Comparison of ENCODE assay signal across 26 cellular contexts in the genomic region with DNA sequence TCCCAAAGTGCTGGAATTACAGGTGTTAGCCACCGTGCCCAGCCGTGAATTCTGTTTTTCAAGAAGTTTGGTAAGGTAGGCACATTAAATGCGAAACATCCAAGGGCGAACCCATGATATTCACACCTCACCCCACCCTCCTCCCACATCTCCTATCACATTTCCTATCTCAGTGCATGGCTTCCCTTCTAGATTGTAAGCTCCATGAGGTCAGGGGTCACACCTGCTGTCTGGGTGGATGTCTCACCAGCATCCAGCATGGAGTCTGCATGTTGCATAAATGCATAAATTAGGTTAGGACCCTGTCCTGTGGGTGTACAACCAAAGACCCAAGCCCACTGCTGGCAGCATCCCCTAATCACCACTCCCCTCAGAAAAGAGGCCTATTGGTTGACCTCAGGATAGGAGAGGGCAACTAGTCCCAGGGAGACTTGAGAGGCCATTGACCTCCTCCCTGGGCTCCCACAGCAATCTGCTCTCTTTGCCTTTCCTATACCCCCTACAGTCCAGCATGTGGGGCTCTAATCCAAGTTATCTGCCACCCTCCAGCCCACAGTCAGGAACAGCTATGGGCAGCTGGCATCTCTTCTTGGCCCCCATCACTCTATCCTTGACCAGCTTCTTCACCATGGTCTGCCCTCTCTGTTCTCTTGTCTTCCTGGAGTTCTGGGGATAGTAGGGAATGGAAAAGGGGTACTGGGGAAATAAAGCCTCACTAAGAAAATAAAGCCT. TPM values are rescaled to one million over a fixed set of nuclear protein-coding genes. Genes with fewer than 3 reads are reported as not detected.
DNase-seq lines count a peak whose midpoint lies in the region; ATAC-seq, FAIRE-seq and TF ChIP-seq lines count a peak whose summit lies in the region.
"Had no signal": no experiment of that assay in that cellular context is flagged by ENCODE, and none has a peak within 500 bp of the region (broad histone marks: within the 10 kb centered on the region; RNA-seq: fewer than 3 reads in every experiment).

No MANE protein-coding gene starts in this region.

- peaks cover 37% of the 10 kb centered on the region for H3K27me3 ChIP-seq in astrocyte (ENCODE audit: insufficient read depth, low read length)
- no peaks in the 10 kb centered on the region for H3K27me3 ChIP-seq in mucosa of stomach (ENCODE audit: control insufficient read depth, insufficient read depth, low read length)
- no peaks in the 10 kb centered on the region; the same call in 1 of the 2 replicates for H3K27me3 ChIP-seq in H9 (ENCODE audit: insufficient read depth, low read length)
- H3K27me3 ChIP-seq: vagina had no signal

- H3K9me3 Mint-ChIP-seq in stimulated activated naive CD8-positive, alpha-beta T cell treated with anti-CD3 and anti-CD28 coated beads, Interleukin-15, amount 100 ng/mL, for 72 hours: no peaks in the 10 kb centered on the region
- H3K9me3 Mint-ChIP-seq in astrocyte (ENCODE audit: unreplicated experiment): peaks cover 9% of the 10 kb centered on the region
- no peaks in the 10 kb centered on the region; a peak in 1 of 5 replicates for H3K9me3 Mint-ChIP-seq in H9
- H3K9me3 Mint-ChIP-seq: activated CD4-positive, alpha-beta memory T cell treated with anti-CD3 and anti-CD28 coated beads for 36 hours; activated T-cell treated with anti-CD3 and anti-CD28 coated beads, Interleukin-2, amount 50 U/mL, for 4 hours; endodermal cell; HFFc6; nephron had no signal

- H3K27ac Mint-ChIP-seq in stimulated activated naive CD8-positive, alpha-beta T cell treated with anti-CD3 and anti-CD28 coated beads, Interleukin-15, amount 100 ng/mL, for 72 hours: no peak overlapping the region
- H3K27ac Mint-ChIP-seq in astrocyte (ENCODE audit: unreplicated experiment) (peak overlapping the region; percentile 53), H9 (no peak overlapping the region; a peak in 1 of 7 replicates)
- H3K27ac Mint-ChIP-seq: activated CD4-positive, alpha-beta memory T cell treated with anti-CD3 and anti-CD28 coated beads for 36 hours; activated naive CD8-positive, alpha-beta T cell; HFFc6 had no signal

- no peak overlapping the region for H3K18ac ChIP-seq in H9 (ENCODE audit: insufficient read length, low read depth, low read length)

- H3T11ph ChIP-seq in H9 (ENCODE audit: low read length): no peak overlapping the region

- H4K8ac ChIP-seq in H9 (replicated peaks; ENCODE audit: insufficient read length, low read depth, low read length): no peak overlapping the region

- peaks cover 45% of the 10 kb centered on the region for H3K4me1 Mint-ChIP-seq in stimulated activated naive CD8-positive, alpha-beta T cell treated with anti-CD3 and anti-CD28 coated beads, Interleukin-15, amount 100 ng/mL, for 72 hours
- H3K4me1 Mint-ChIP-seq in astrocyte (ENCODE audit: low read depth, unreplicated experiment): peaks cover 15% of the 10 kb centered on the region
- H3K4me1 Mint-ChIP-seq in H9: peaks cover 32 to 55% of the 10 kb centered on the region in 2 experiments

- WGBS in H9 (ENCODE audit: extremely low coverage, insufficient read length, low lambda C conversion rate): no CpG with 5 or more reads among the region's 4 CpGs

- H3K4me3 Mint-ChIP-seq in stimulated activated naive CD8-positive, alpha-beta T cell treated with anti-CD3 and anti-CD28 coated beads, Interleukin-15, amount 100 ng/mL, for 72 hours: peak overlapping the region; percentile 83 to 89
- H3K4me3 Mint-ChIP-seq in astrocyte (ENCODE audit: unreplicated experiment): no peak overlapping the region
- H3K4me3 Mint-ChIP-seq in H9: peak overlapping the region in 1 of 2 experiments; percentile 30; a peak in 1 of 5 replicates
- H3K4me3 Mint-ChIP-seq: HFFc6 had no signal

- H3K27ac ChIP-seq in astrocyte (ENCODE audit: low read depth, low read length) (no peak overlapping the region), H9 (ENCODE audit: insufficient read length, low read depth, low read length) (no peak overlapping the region)
- H3K27ac ChIP-seq: BLaER1 treated with 17β-estradiol and CSF1 and Interleukin-3, amounts not matched to agents 10 nM and 100 nM; body of pancreas; prostate gland; vagina; VCaP had no signal

- no peak overlapping the region for H3K4me3 ChIP-seq in astrocyte (ENCODE audit: insufficient read depth, low read depth, low read length)
- no peak overlapping the region for H3K4me3 ChIP-seq in mucosa of stomach (ENCODE audit: low read length)
- H3K4me3 ChIP-seq: BLaER1 treated with 17β-estradiol and CSF1 and Interleukin-3, amounts not matched to agents 10 nM and 100 nM; prostate gland had no signal

- H3K79me2 ChIP-seq in astrocyte (ENCODE audit: insufficient read depth, low read length) (no peaks in the 10 kb centered on the region), H9 (ENCODE audit: insufficient read depth, low read length) (no peaks in the 10 kb centered on the region)

- H3K36me3 Mint-ChIP-seq in astrocyte (ENCODE audit: low read depth, unreplicated experiment) (peaks cover 6% of the 10 kb centered on the region), H9 (ENCODE audit: insufficient read depth in 1 of 3, low read depth in 3 of 3) (peaks cover 0 to 8% (median 3%) of the 10 kb centered on the region in 3 experiments; a peak in 2 of 7 replicates)
- H3K36me3 Mint-ChIP-seq: activated CD4-positive, alpha-beta memory T cell treated with anti-CD3 and anti-CD28 coated beads for 36 hours; activated naive CD8-positive, alpha-beta T cell had no signal

- no peaks in the 10 kb centered on the region for H3K79me1 ChIP-seq in H9 (ENCODE audit: insufficient read depth, low read depth, low read length, poor library complexity, severe bottlenecking)

- no peak overlapping the region for H2BK120ac ChIP-seq in H9 (ENCODE audit: low read depth, low read length, poor library complexity, severe bottlenecking)

- H3K56ac ChIP-seq in H9 (ENCODE audit: insufficient read length, low read depth, low read length): no peak overlapping the region

- H3K36me3 ChIP-seq in astrocyte (ENCODE audit: insufficient read depth, low read length) (no peaks in the 10 kb centered on the region), mucosa of stomach (ENCODE audit: control insufficient read depth, insufficient read depth, low read length) (no peaks in the 10 kb centered on the region)
- H3K36me3 ChIP-seq: BLaER1 treated with 17β-estradiol and CSF1 and Interleukin-3, amounts not matched to agents 10 nM and 100 nM; prostate gland had no signal

- H3K9ac ChIP-seq in astrocyte (ENCODE audit: low read length) (no peak overlapping the region), mucosa of stomach (ENCODE audit: low read length) (peak overlapping the region; percentile 83), H9 (ENCODE audit: extremely low read depth, insufficient read length, low read length) (no peak overlapping the region)
- H3K9ac ChIP-seq: BLaER1 treated with 17β-estradiol and CSF1 and Interleukin-3, amounts not matched to agents 10 nM and 100 nM had no signal

- ATAC-seq in stimulated activated naive CD8-positive, alpha-beta T cell treated with anti-CD3 and anti-CD28 coated beads, Interleukin-15, amount 100 ng/mL, for 72 hours: no peak
- no peak for ATAC-seq in stimulated activated naive CD8-positive, alpha-beta T cell treated with anti-CD3 and anti-CD28 coated beads, Interleukin-15, Interleukin-2, amounts not matched to agents 100 U/mL and 50 U/mL, for 24 hours
- no peak for ATAC-seq in HG03342 (IDR thresholded peaks at IDR 0.05; ENCODE audit: unreplicated experiment)
- ATAC-seq: activated T-cell treated with anti-CD3 and anti-CD28 coated beads, Interleukin-2, amount 50 U/mL, for 4 hours had no signal

- H3K4me1 ChIP-seq in astrocyte (ENCODE audit: insufficient read depth, low read length) (peaks cover 7% of the 10 kb centered on the region), mucosa of stomach (ENCODE audit: control insufficient read depth, insufficient read depth, low read length) (peaks cover 17% of the 10 kb centered on the region), H9 (ENCODE audit: insufficient read depth, low read length) (peaks cover 9% of the 10 kb centered on the region)

- H2BK15ac ChIP-seq in H9 (ENCODE audit: low read depth, low read length): no peak overlapping the region

- H4K91ac ChIP-seq in H9 (ENCODE audit: insufficient read length, low read depth, low read length): no peak overlapping the region

- peaks cover 22% of the 10 kb centered on the region for H3K27me3 Mint-ChIP-seq in stimulated activated naive CD8-positive, alpha-beta T cell treated with anti-CD3 and anti-CD28 coated beads, Interleukin-15, amount 100 ng/mL, for 72 hours
- H3K27me3 Mint-ChIP-seq in astrocyte (ENCODE audit: low read depth, unreplicated experiment) (peaks cover 33% of the 10 kb centered on the region), H9 (ENCODE audit: low read depth) (peaks cover 4% of the 10 kb centered on the region; the same call in 1 of the 2 replicates)
- H3K27me3 Mint-ChIP-seq: activated naive CD8-positive, alpha-beta T cell had no signal

- H4K20me1 ChIP-seq in astrocyte (ENCODE audit: insufficient read depth, low read length) (no peaks in the 10 kb centered on the region), H9 (ENCODE audit: control insufficient read depth, insufficient read depth, insufficient read length) (no peaks in the 10 kb centered on the region)
- H4K20me1 ChIP-seq: BLaER1 treated with 17β-estradiol and CSF1 and Interleukin-3, amounts not matched to agents 10 nM and 100 nM had no signal

- H3K9me3 ChIP-seq in astrocyte (ENCODE audit: insufficient read depth, low read depth, low read length) (no peaks in the 10 kb centered on the region), mucosa of stomach (ENCODE audit: control insufficient read depth, low read length) (no peaks in the 10 kb centered on the region), H9 (ENCODE audit: control insufficient read depth, low read depth, low read length) (no peaks in the 10 kb centered on the region)
- H3K9me3 ChIP-seq: body of pancreas, prostate gland, vagina had no signal

- H3K14ac ChIP-seq in H9 (ENCODE audit: insufficient read depth, low read length): no peak overlapping the region

- peak overlapping the region; percentile 66 for H3K4me2 ChIP-seq in astrocyte (ENCODE audit: low read length)
- H3K4me2 ChIP-seq in H9 (ENCODE audit: insufficient read depth, insufficient read length, low read length): no peak overlapping the region
- H3K4me2 ChIP-seq: BLaER1 treated with 17β-estradiol and CSF1 and Interleukin-3, amounts not matched to agents 10 nM and 100 nM had no signal

- peaks cover 21% of the 10 kb centered on the region for H3K23me2 ChIP-seq in H9 (ENCODE audit: insufficient read length, low read depth, low read length, poor library complexity, severe bottlenecking)

- no peak overlapping the region for H2BK20ac ChIP-seq in H9 (ENCODE audit: low read depth, low read length, poor library complexity, severe bottlenecking)

- no peak overlapping the region for H4K5ac ChIP-seq in H9 (ENCODE audit: insufficient read length, low read depth, low read length)

- no peak overlapping the region for H2AK5ac ChIP-seq in H9 (ENCODE audit: insufficient read length, low read length)

- DNase-seq in stimulated activated naive CD8-positive, alpha-beta T cell treated with anti-CD3 and anti-CD28 coated beads, Interleukin-15, amount 100 ng/mL, for 72 hours: no peak
- no peak for DNase-seq in stimulated activated naive CD8-positive, alpha-beta T cell treated with anti-CD3 and anti-CD28 coated beads, Interleukin-15, Interleukin-2, amounts not matched to agents 100 U/mL and 50 U/mL, for 24 hours
- no peak for DNase-seq in astrocyte (ENCODE audit: low read depth)
- DNase-seq in H9: no peak
- DNase-seq in KBM-7: no peak
- no peak for DNase-seq in activated CD4-positive, alpha-beta T cell treated with anti-CD3 and anti-CD28 coated beads, Interleukin-2, amount 50 U/mL, for 48 hours
- DNase-seq: activated CD4-positive, alpha-beta memory T cell treated with anti-CD3 and anti-CD28 coated beads for 36 hours; activated T-cell treated with anti-CD3 and anti-CD28 coated beads, Interleukin-2, amount 50 U/mL, for 4 hours; body of pancreas; HFFc6; hippocampal formation; Karpas-422; NCI-H1417 treated with DMSO at 0.1 percent for 48 hours; NCI-H774; Right ventricle myocardium superior; stimulated activated CD4-positive, alpha-beta T cell treated with anti-CD3 and anti-CD28 coated beads, Interleukin-4, amount 100 ng/mL, for 1 hour had no signal

- H2BK12ac ChIP-seq in H9 (ENCODE audit: insufficient read length, low read depth, low read length): no peak overlapping the region

- no peak for FAIRE-seq in astrocyte (lab: Jason Lieb, UNC)

- H3K23ac ChIP-seq in H9 (ENCODE audit: insufficient read length, low read depth, low read length): no peak overlapping the region

- H3K4ac ChIP-seq in H9 (ENCODE audit: low read depth, low read length): no peak overlapping the region

- H2AFZ ChIP-seq in astrocyte (ENCODE audit: low read depth, low read length): no peak overlapping the region
- no peak overlapping the region for H2AFZ ChIP-seq in H9 (ENCODE audit: low read length)

- in situ Hi-C loops in KBM-7 (cut with MboI; ENCODE audit: low pct_unique_long_range_greater_than_20kb, low sequenced_read_pairs): no loop called here

- TF ChIP-seq CTCF in astrocyte (IDR thresholded peaks at IDR 0.05; ENCODE audit: insufficient read depth, low read depth, low read length): no peak
- no peak for TF ChIP-seq CTCF in H9 (conservative IDR thresholded peaks at IDR 0.05)

- H2BK5ac ChIP-seq in H9 (ENCODE audit: insufficient read length, low read length): no peak overlapping the region

RNA-seq across cellular contexts. Expression of gene PRRT1, which starts 4.2 kb away (rescaled TPM):
- total RNA-seq in astrocyte: 0.45 and 0.67 TPM in 2 replicates
- total RNA-seq in H9 (2021): 1.8 and 1.9 TPM in 2 replicates
- total RNA-seq: body of pancreas, kidney epithelial cell had no signal

RNA-seq across cellular contexts. Expression of gene PPT2, which starts 6.4 kb away (rescaled TPM):
- total RNA-seq in astrocyte (25.6 and 33.0 TPM in 2 replicates), H9 (2021) (43.1 and 46.3 TPM in 2 replicates)

RNA-seq across cellular contexts. Expression of gene EGFL8, which starts 16.8 kb away (rescaled TPM):
- 10.4 and 13.3 TPM in 2 replicates for total RNA-seq in astrocyte
- 20.8 and 27.2 TPM in 2 replicates for total RNA-seq in H9 (2021)

RNA-seq across cellular contexts. Expression of gene FKBPL, which starts 17.5 kb away (rescaled TPM):
- 5.2 TPM in 2 replicates for total RNA-seq in astrocyte
- total RNA-seq in H9 (2021): 10.9 and 11.1 TPM in 2 replicates

RNA-seq across cellular contexts. Expression of gene ATF6B, which starts 19.5 kb away (rescaled TPM):
- total RNA-seq in astrocyte: 68.7 and 70.1 TPM in 2 replicates
- total RNA-seq in H9 (2021): 44.0 and 45.3 TPM in 2 replicates
